In the genomic region with DNA sequence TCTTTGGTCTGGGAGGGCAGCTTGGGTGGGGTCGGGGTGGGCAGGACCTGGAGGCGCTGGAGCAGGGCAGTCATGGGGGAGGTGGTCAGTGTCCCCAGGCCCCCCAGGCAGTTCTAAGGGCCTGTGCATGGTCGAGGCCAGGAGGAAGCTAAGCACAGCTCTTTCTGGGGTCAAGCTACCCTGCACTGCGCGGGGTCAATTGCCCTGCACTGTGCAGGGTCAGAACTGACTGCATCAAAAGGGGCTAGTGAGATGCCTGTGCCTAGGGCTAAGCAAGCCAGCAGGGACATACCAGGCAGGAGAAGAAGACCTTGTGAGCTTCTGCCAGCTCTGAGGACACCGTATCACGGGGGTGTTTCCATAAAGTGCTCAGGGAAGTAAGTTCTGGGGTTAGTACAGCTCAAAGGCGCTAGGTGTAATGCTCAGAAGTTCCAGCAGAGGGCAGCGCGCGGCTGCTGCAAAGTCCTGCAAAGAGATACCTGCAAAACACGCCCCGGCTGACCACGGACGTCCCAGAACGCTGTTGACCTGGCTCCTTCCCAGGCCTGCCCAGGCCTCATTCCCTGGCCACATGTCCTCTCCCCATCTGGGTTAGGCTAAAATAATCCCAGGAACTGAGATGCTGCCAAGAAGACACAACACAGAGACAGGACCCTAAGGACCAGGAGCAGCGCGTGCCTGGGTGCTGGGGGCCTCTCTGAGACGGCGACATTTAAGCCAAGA, we compare ENCODE assay signal across 8 cellular contexts. TPM values are rescaled to one million over a fixed set of nuclear protein-coding genes. Genes with fewer than 3 reads are reported as not detected.
DNase-seq lines count a peak whose midpoint lies in the region; ATAC-seq and TF ChIP-seq lines count a peak whose summit lies in the region.

No MANE protein-coding gene starts in this region.

- peaks cover 12% of the 10 kb centered on the region for H3K27me3 Mint-ChIP-seq in activated T-cell treated with anti-CD3 and anti-CD28 coated beads, Interleukin-2, amount 50 U/mL, for 24 hours
- peaks cover 48% of the 10 kb centered on the region for H3K27me3 Mint-ChIP-seq in nephron (ENCODE audit: low read depth)
- H3K27me3 Mint-ChIP-seq in stimulated activated naive B cell treated with anti-CD40 and anti-IgM and Interleukin-4, amounts not matched to agents 10 μg/mL and 1 μg/mL and 100 μg/mL, for 72 hours: peaks cover 4 to 5% of the 10 kb centered on the region in 2 donors

- H4K20me1 ChIP-seq in PC-9 (ENCODE audit: insufficient read depth): no peaks in the 10 kb centered on the region

- peak; percentile 57 for DNase-seq in NCI-H345 (lab: John Stamatoyannopoulos, UW)
- no peak for DNase-seq in NCI-H345 treated with DMSO at 0.1 percent for 48 hours (lab: John Stamatoyannopoulos, UW; ENCODE audit: unreplicated experiment)
- DNase-seq in PC-9: peak; percentile 69 to 87
- peak; percentile 87 for DNase-seq in activated T-cell treated with anti-CD3 and anti-CD28 coated beads, Interleukin-2, amount 50 U/mL, for 24 hours
- DNase-seq in fibroblast of gingiva (ENCODE audit: low read depth): peak; percentile 46
- DNase-seq in stimulated activated naive B cell treated with anti-CD40 and anti-IgM and Interleukin-4, amounts not matched to agents 10 μg/mL and 1 μg/mL and 100 μg/mL, for 72 hours: peak; percentile 74

- POLR2A ChIA-PET in PC-9 (lab: Charles Lee; ENCODE audit: unreplicated experiment): interaction anchor here (0.5 kb wide), 1 partner anchor 99 kb away, joined by 3 read pairs; no protein-coding TSS in a partner anchor

- H3K27me3 ChIP-seq in PC-9 (ENCODE audit: insufficient read depth, low read depth): no peaks in the 10 kb centered on the region

- H3K27ac ChIP-seq in PC-9: no peak overlapping the region

- H3K4me1 Mint-ChIP-seq in activated T-cell treated with anti-CD3 and anti-CD28 coated beads, Interleukin-2, amount 50 U/mL, for 24 hours (ENCODE audit: low read depth): peaks cover 2% of the 10 kb centered on the region
- H3K4me1 Mint-ChIP-seq in nephron: peaks cover 7% of the 10 kb centered on the region
- peaks cover 50 to 70% of the 10 kb centered on the region in 2 donors for H3K4me1 Mint-ChIP-seq in stimulated activated naive B cell treated with anti-CD40 and anti-IgM and Interleukin-4, amounts not matched to agents 10 μg/mL and 1 μg/mL and 100 μg/mL, for 72 hours

- no TSS peak for BruUV-seq in PC-9 (replicated peaks; lab: Mats Ljungman, UMichigan)

- no peaks in the 10 kb centered on the region for H3K79me2 ChIP-seq in PC-9 (ENCODE audit: low read depth)

- no peak overlapping the region for H3K4me3 Mint-ChIP-seq in activated T-cell treated with anti-CD3 and anti-CD28 coated beads, Interleukin-2, amount 50 U/mL, for 24 hours
- H3K4me3 Mint-ChIP-seq in nephron: no peak overlapping the region
- H3K4me3 Mint-ChIP-seq in stimulated activated naive B cell treated with anti-CD40 and anti-IgM and Interleukin-4, amounts not matched to agents 10 μg/mL and 1 μg/mL and 100 μg/mL, for 72 hours: no peak overlapping the region

- TF ChIP-seq CTCF in PC-9 (conservative IDR thresholded peaks at IDR 0.05) (peak; percentile 98), nephron (IDR thresholded peaks at IDR 0.05; ENCODE audit: unreplicated experiment in 3 of 3) (peak; percentile 95 to 98 (median 98))

- H3K36me3 ChIP-seq in PC-9 (ENCODE audit: low read depth): no peaks in the 10 kb centered on the region

- H3K9me3 ChIP-seq in PC-9 (ENCODE audit: insufficient read depth, low read depth): no peaks in the 10 kb centered on the region

- H3K4me3 ChIP-seq in PC-9: no peak overlapping the region

- H3K4me1 ChIP-seq in PC-9 (replicated peaks; ENCODE audit: insufficient read depth): peaks cover 18% of the 10 kb centered on the region

- CTCF ChIA-PET in PC-9 (lab: Charles Lee): interaction anchor here (0.6 to 1.3 kb wide), 13 partner anchors 11 to 404 kb away, joined by 3 to 15 read pairs (median 4); no protein-coding TSS in a partner anchor

- intact Hi-C loops in PC-9 (cut with micrococcal nuclease; ENCODE audit: unreplicated experiment): loop anchor here (1.0 to 10.0 kb wide), 6 partner anchors 100 to 558 kb away; no protein-coding TSS in a partner anchor

- H3K9me2 ChIP-seq in PC-9 (ENCODE audit: insufficient read depth): no peaks in the 10 kb centered on the region

- H3F3A ChIP-seq in PC-9 (ENCODE audit: insufficient read depth, low read depth): peaks cover 8% of the 10 kb centered on the region; the same call in 1 of the 2 replicates

- ATAC-seq in HG03354 (IDR thresholded peaks at IDR 0.05; ENCODE audit: poor library complexity, severe bottlenecking, unreplicated experiment): peak; percentile 54
- ATAC-seq in stimulated activated naive B cell treated with anti-CD40 and anti-IgM and Interleukin-4, amounts not matched to agents 10 μg/mL and 1 μg/mL and 100 μg/mL, for 72 hours (replicated peaks): peak; percentile 69 to 70

- H3K9me3 Mint-ChIP-seq in activated T-cell treated with anti-CD3 and anti-CD28 coated beads, Interleukin-2, amount 50 U/mL, for 24 hours: no peaks in the 10 kb centered on the region
- no peaks in the 10 kb centered on the region for H3K9me3 Mint-ChIP-seq in nephron
- peaks cover 0 to 5% of the 10 kb centered on the region in 2 donors for H3K9me3 Mint-ChIP-seq in stimulated activated naive B cell treated with anti-CD40 and anti-IgM and Interleukin-4, amounts not matched to agents 10 μg/mL and 1 μg/mL and 100 μg/mL, for 72 hours

- H3K36me3 Mint-ChIP-seq in activated T-cell treated with anti-CD3 and anti-CD28 coated beads, Interleukin-2, amount 50 U/mL, for 24 hours (ENCODE audit: low read depth): no peaks in the 10 kb centered on the region
- no peaks in the 10 kb centered on the region for H3K36me3 Mint-ChIP-seq in nephron (ENCODE audit: low read depth)
- peaks cover 5 to 6% of the 10 kb centered on the region in 2 donors for H3K36me3 Mint-ChIP-seq in stimulated activated naive B cell treated with anti-CD40 and anti-IgM and Interleukin-4, amounts not matched to agents 10 μg/mL and 1 μg/mL and 100 μg/mL, for 72 hours

- no peak overlapping the region for H2AFZ ChIP-seq in PC-9

- H3K4me2 ChIP-seq in PC-9: peak overlapping the region; percentile 52

- H3K27ac Mint-ChIP-seq in activated T-cell treated with anti-CD3 and anti-CD28 coated beads, Interleukin-2, amount 50 U/mL, for 24 hours: no peak overlapping the region
- no peak overlapping the region for H3K27ac Mint-ChIP-seq in nephron
- no peak overlapping the region for H3K27ac Mint-ChIP-seq in stimulated activated naive B cell treated with anti-CD40 and anti-IgM and Interleukin-4, amounts not matched to agents 10 μg/mL and 1 μg/mL and 100 μg/mL, for 72 hours

RNA-seq across cellular contexts. Expression of gene IQSEC1, which starts 18.8 kb away (rescaled TPM):
- total RNA-seq in PC-9 (2021): 30.1 and 30.7 TPM in 2 replicates
